Comparison of ENCODE assay signal across 27 cellular contexts in the genomic region with DNA sequence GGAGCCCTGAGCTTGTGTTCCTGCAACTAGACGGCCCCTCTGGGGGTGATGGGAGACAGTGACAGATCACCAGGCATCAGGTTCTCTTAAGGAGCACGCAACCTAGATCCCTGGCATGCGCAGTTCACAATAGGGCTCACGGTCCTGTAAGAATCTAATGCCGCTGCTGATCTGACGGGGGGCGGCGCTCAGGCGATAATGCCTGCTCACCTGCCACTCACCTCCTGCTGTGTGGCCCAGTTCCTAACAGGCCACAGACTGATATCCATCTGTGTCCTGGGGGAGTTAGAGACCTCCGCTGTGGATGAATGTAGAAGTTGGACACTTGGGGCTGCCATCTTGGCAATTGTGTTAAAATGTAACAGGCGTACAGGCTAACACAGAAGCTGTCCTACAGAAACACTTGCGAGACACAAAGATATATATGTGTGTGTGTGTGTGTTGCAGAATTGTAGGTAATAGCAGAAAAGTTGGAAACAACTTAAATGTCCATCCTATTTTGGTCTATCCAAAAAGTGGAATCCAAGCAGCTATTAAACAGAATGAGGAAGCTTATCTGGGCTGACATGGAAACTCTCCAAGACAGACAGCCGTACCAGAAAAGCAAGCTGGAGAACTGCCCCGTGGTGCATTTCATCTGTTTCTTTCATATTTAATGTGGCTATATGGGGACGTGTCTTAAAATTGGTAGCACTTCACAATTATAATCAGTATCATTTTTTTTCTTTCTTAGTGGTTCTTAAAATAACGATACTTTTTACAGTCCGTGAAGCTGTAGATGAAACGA.
A peak's percentile ranks its signal among the peaks of the same experiment; 100 is the strongest.
DNase-seq lines count a peak whose midpoint lies in the region; ATAC-seq, FAIRE-seq and TF ChIP-seq lines count a peak whose summit lies in the region.
"Had no signal": no experiment of that assay in that cellular context is flagged by ENCODE, and none has a peak within 500 bp of the region (broad histone marks: within the 10 kb centered on the region; RNA-seq: fewer than 3 reads in every experiment).

No MANE protein-coding gene starts in this region.

- CTCF ChIA-PET in H1 (lab: Charles Lee; ENCODE audit: partially characterized antibody): interaction anchor here (0.9 to 4.1 kb wide), 7 partner anchors 9 to 72 kb away, joined by 3 to 24 read pairs (median 4); no protein-coding TSS in a partner anchor

- intact Hi-C loops in sigmoid colon (cut with DNase I): no loop called here

- no peak overlapping the region for H3K56ac ChIP-seq in H1 (replicated peaks; ENCODE audit: insufficient read length, low read depth, low read length)

- no peak overlapping the region for H2BK120ac ChIP-seq in H1 (replicated peaks; ENCODE audit: low read depth, low read length)

- no peak overlapping the region for H3K4me2 ChIP-seq in H1 (ENCODE audit: insufficient read depth in 1 of 2, low read depth in 2 of 2, low read length in 2 of 2)

- WGBS in H1 (ENCODE audit: extremely low coverage in 1 of 2, insufficient coverage in 1 of 2, insufficient read length in 1 of 2, insufficient replicate concordance in 2 of 2, low coverage in 1 of 2, low lambda C conversion rate in 2 of 2, missing lambda C conversion rate in 1 of 2), 2 experiments: 78% methylated on average over 18 of the region's 18 CpGs; no CpG with 5 or more reads in 1 of the 2 experiments
- WGBS in sigmoid colon, 2 donors: 83 to 85% methylated on average over 18 of the region's 18 CpGs

- H3K9ac ChIP-seq in H1 (replicated peaks in 1 of 4; ENCODE audit: extremely low read depth in 1 of 4, low read depth in 3 of 4, low read length in 3 of 4): no peak overlapping the region

- FAIRE-seq in H1 (lab: Jason Lieb, UNC): no peak

- no peaks in the 10 kb centered on the region; the same call in 1 of the 2 replicates for H3K23me2 ChIP-seq in H1 (ENCODE audit: low read depth, low read length)

- H3K27me3 ChIP-seq in H1 (replicated peaks in 1 of 4; ENCODE audit: control insufficient read depth in 3 of 4, extremely low read depth in 1 of 4, insufficient read depth in 3 of 4, low read length in 3 of 4) (no peaks in the 10 kb centered on the region), sigmoid colon (no peaks in the 10 kb centered on the region)
- H3K27me3 ChIP-seq: breast epithelium, colonic mucosa, heart left ventricle had no signal

- no peak overlapping the region for H4K91ac ChIP-seq in H1 (replicated peaks; ENCODE audit: insufficient read length, low read length)

- TF ChIP-seq EP300 in H1 (IDR thresholded peaks at IDR 0.05; ENCODE audit: borderline replicate concordance in 1 of 2, low read depth in 2 of 2, low read length in 2 of 2) (no peak), sigmoid colon (IDR thresholded peaks at IDR 0.05) (no peak)

- TF ChIP-seq RAD21 in H1 (IDR thresholded peaks at IDR 0.05 in 1 of 2, conservative IDR thresholded peaks at IDR 0.05 in 1 of 2; ENCODE audit: low read depth in 2 of 2, low read length in 2 of 2): no peak

- no peak overlapping the region for H2BK20ac ChIP-seq in H1 (ENCODE audit: low read length)

- H3K14ac ChIP-seq in H1 (ENCODE audit: insufficient read length): no peak overlapping the region

- no peak overlapping the region for H2BK5ac ChIP-seq in H1 (ENCODE audit: low read depth, low read length)

- H4K5ac ChIP-seq in H1 (ENCODE audit: insufficient read length, low read depth, low read length): no peak overlapping the region

- H3K18ac ChIP-seq in H1 (ENCODE audit: extremely low read depth, low read length): no peak overlapping the region

- H3K36me3 ChIP-seq in H1 (ENCODE audit: control insufficient read depth in 2 of 4, insufficient read depth in 4 of 4, low read length in 3 of 4) (no peaks in the 10 kb centered on the region), sigmoid colon (no peaks in the 10 kb centered on the region)
- H3K36me3 ChIP-seq: breast epithelium, colonic mucosa had no signal

- peak; percentile 44 for DNase-seq in NCI-H146 (lab: John Stamatoyannopoulos, UW)
- no peak for DNase-seq in NCI-H146 treated with DMSO at 0.1 percent for 48 hours (lab: John Stamatoyannopoulos, UW; ENCODE audit: unreplicated experiment)
- peak; percentile 35 for DNase-seq in LNCaP clone FGC (ENCODE audit: low read depth)
- no peak for DNase-seq in H1 (ENCODE audit: low read depth in 1 of 2, low spot score in 2 of 2)
- peak; percentile 60 for DNase-seq in sigmoid colon
- no peak for DNase-seq in cerebellum (ENCODE audit: low spot score)
- DNase-seq in amniotic stem cell (lab: John Stamatoyannopoulos, UW): no peak
- DNase-seq: 8988T; activated CD4-positive, alpha-beta T cell treated with anti-CD3 and anti-CD28 coated beads, Interleukin-2, amount 50 U/mL, for 1 hour; activated T-cell treated with anti-CD3 and anti-CD28 coated beads, Interleukin-2, amount 50 U/mL, for 4 hours; CD8-positive, alpha-beta T cell; colonic mucosa; effector memory CD4-positive, alpha-beta T cell; erythroblast; foreskin fibroblast; GOT3; NCI-H1092 treated with DMSO at 0.1 percent for 48 hours; NCI-H2029; NCI-H2227 treated with DMSO at 0.1 percent for 48 hours; stimulated activated CD4-positive, alpha-beta T cell treated with anti-CD3 and anti-CD28 coated beads, Interleukin-4, amount 100 ng/mL, for 4 hours; stimulated activated naive B cell treated with anti-CD40 and anti-IgM and Interleukin-4, amounts not matched to agents 10 μg/mL and 1 μg/mL and 100 μg/mL, for 72 hours had no signal

- H3K27ac ChIP-seq in H1 (ENCODE audit: low read depth, low read length) (no peak overlapping the region), sigmoid colon (no peak overlapping the region)
- H3K27ac ChIP-seq: breast epithelium, colonic mucosa, heart left ventricle, VCaP had no signal

- H2BK15ac ChIP-seq in H1 (ENCODE audit: low read length): no peak overlapping the region

- no peaks in the 10 kb centered on the region for H3K79me2 ChIP-seq in H1 (ENCODE audit: control insufficient read depth in 1 of 2, insufficient read depth in 2 of 2, low read length in 2 of 2)

- ATAC-seq in GM19351 (IDR thresholded peaks at IDR 0.05; ENCODE audit: unreplicated experiment): no peak
- ATAC-seq: activated T-cell treated with anti-CD3 and anti-CD28 coated beads, Interleukin-2, amount 50 U/mL, for 4 hours; CD8-positive, alpha-beta T cell; heart left ventricle; sciatic nerve; stimulated activated naive B cell treated with anti-CD40 and anti-IgM and Interleukin-4, amounts not matched to agents 10 μg/mL and 1 μg/mL and 100 μg/mL, for 72 hours had no signal

- no peak overlapping the region for H2AFZ ChIP-seq in H1 (ENCODE audit: low read length)

- no peak overlapping the region for H3K4ac ChIP-seq in H1 (replicated peaks; ENCODE audit: insufficient read length, low read depth, low read length)

- TF ChIP-seq POLR2A in H1 (IDR thresholded peaks at IDR 0.05; ENCODE audit: control extremely low read depth in 1 of 2, low read depth in 2 of 2, low read length in 2 of 2) (no peak), sigmoid colon (IDR thresholded peaks at IDR 0.05) (no peak)

- H2BK12ac ChIP-seq in H1 (ENCODE audit: low read depth, low read length): no peak overlapping the region

- no peaks in the 10 kb centered on the region for H4K20me1 ChIP-seq in H1 (replicated peaks in 1 of 2; ENCODE audit: control insufficient read depth in 1 of 2, insufficient read depth in 2 of 2, low read length in 2 of 2)

- H3K9me3 ChIP-seq in H1 (ENCODE audit: insufficient read depth in 2 of 2, low read depth in 1 of 2, low read length in 1 of 2) (no peaks in the 10 kb centered on the region), sigmoid colon (no peaks in the 10 kb centered on the region)
- H3K9me3 ChIP-seq: breast epithelium, colonic mucosa, heart left ventricle had no signal

- no peak overlapping the region for H2AK5ac ChIP-seq in H1 (ENCODE audit: low read depth, low read length)

- peaks cover 0 to 2% (median 0%) of the 10 kb centered on the region in 4 experiments; a peak in 2 of 7 replicates for H3K4me1 ChIP-seq in H1 (replicated peaks in 1 of 4; ENCODE audit: control insufficient read depth in 3 of 4, insufficient read depth in 4 of 4, low read length in 3 of 4)
- H3K4me1 ChIP-seq in sigmoid colon: peaks cover 0 to 15% (median 0%) of the 10 kb centered on the region in 4 donors
- H3K4me1 ChIP-seq: breast epithelium had no signal

- POLR2A ChIA-PET in H1 (lab: Charles Lee; ENCODE audit: partially characterized antibody): no interaction called here

- no peak overlapping the region for H3K23ac ChIP-seq in H1 (ENCODE audit: insufficient read length)

- no peaks in the 10 kb centered on the region for H3K79me1 ChIP-seq in H1 (ENCODE audit: low read depth, low read length)

- H3K4me3 ChIP-seq in LNCaP clone FGC (ENCODE audit: low read depth, low read length) (no peak overlapping the region), H1 (ENCODE audit: extremely low read depth in 1 of 4, insufficient read depth in 2 of 4, low read depth in 3 of 4, low read length in 4 of 4) (no peak overlapping the region), sigmoid colon (no peak overlapping the region)
- H3K4me3 ChIP-seq: breast epithelium, colonic mucosa, heart left ventricle, lung had no signal

- H4K8ac ChIP-seq in H1 (ENCODE audit: extremely low read depth, insufficient read depth, low read length): no peak overlapping the region

- no peak for TF ChIP-seq CTCF in LNCaP clone FGC (IDR thresholded peaks at IDR 0.05; ENCODE audit: control insufficient read depth, extremely low read depth, insufficient read depth)
- TF ChIP-seq CTCF in H1 (IDR thresholded peaks at IDR 0.05; ENCODE audit: control extremely low read depth in 1 of 3, insufficient read depth in 1 of 3, low read depth in 1 of 3, low read length in 3 of 3): no peak
- no peak for TF ChIP-seq CTCF in sigmoid colon (IDR thresholded peaks at IDR 0.05)

TF ChIP-seq in H1, 55 proteins besides CTCF, POLR2A, EP300 and RAD21:
- TF ChIP-seq POLR2AphosphoS5 (IDR thresholded peaks at IDR 0.05; ENCODE audit: low read depth, low read length) (peak; percentile 72), TCF12 (IDR thresholded peaks at IDR 0.05; ENCODE audit: low read depth, low read length) (0 out of 2 replicates have a peak, but pooled peaks have one; percentile 72), SP4 (IDR thresholded peaks at IDR 0.05; ENCODE audit: low read length) (no peak)
TF ChIP-seq in H1: peak in this region for 2.

Comparison
In these comparisons a context has a peak if more than half of its experiments do, and no peak if none do; other contexts are left out.
1. DNase-seq: peak in NCI-H146 (single experiment), LNCaP clone FGC (single experiment) and sigmoid colon (single experiment); none in NCI-H146 treated with DMSO at 0.1 percent for 48 hours (single experiment), H1 (0 of 2), cerebellum (single experiment) and amniotic stem cell (single experiment).